22 cellular contexts compared by ENCODE assay signal in genomic region chr11:120126543-120126942, GRCh38. TPM values are rescaled to one million over a fixed set of nuclear protein-coding genes. Genes with fewer than 3 reads are reported as not detected.
"Had no signal": no experiment of that assay in that cellular context is flagged by ENCODE, and none has a peak within 500 bp of the region (broad histone marks: within the 10 kb centered on the region; RNA-seq: fewer than 3 reads in every experiment).

No MANE protein-coding gene starts in this region.

- H3K9me3 ChIP-seq: left lung, thoracic aorta, upper lobe of left lung had no signal

- H3K4me3 ChIP-seq: left lung, lung, thoracic aorta, upper lobe of left lung had no signal

- DNase-seq: activated CD4-positive, alpha-beta memory T cell treated with anti-CD3 and anti-CD28 coated beads, Interleukin-2, amount 10 ng/mL, durations not matched to agents 7 days and 5 days; activated CD4-positive, alpha-beta T cell treated with anti-CD3 and anti-CD28 coated beads, Interleukin-2, amount 10 ng/mL, durations not matched to agents 24 days and 14 days; activated effector memory CD4-positive, alpha-beta T cell treated with Interleukin-2 at 50 U/mL for 16 hours; activated naive CD4-positive, alpha-beta T cell treated with anti-CD3 and anti-CD28 coated beads, Interleukin-2, amount 10 ng/mL, durations not matched to agents 7 days and 5 days; activated T-cell treated with anti-CD3 and anti-CD28 coated beads, Interleukin-2, amount 50 U/mL, for 72 hours; amygdala; cerebellar nuclear complex; cortex of kidney; endodermal cell; foreskin keratinocyte; immature natural killer cell; naive thymus-derived CD4-positive, alpha-beta T cell; occipital lobe; small intestine; stimulated activated CD4-positive, alpha-beta T cell treated with anti-CD3 and anti-CD28 coated beads, Interleukin-15, amount 100 ng/mL, for 24 hours; stimulated activated naive B cell treated with anti-CD40 and anti-IgM and Interleukin-4, amounts not matched to agents 10 μg/mL and 1 μg/mL and 100 μg/mL, for 72 hours; upper lobe of left lung had no signal

- H3K27me3 ChIP-seq: foreskin keratinocyte, left lung, upper lobe of left lung had no signal

- H3K4me1 ChIP-seq: left lung had no signal

- H3K27ac ChIP-seq: foreskin keratinocyte, left lung, thoracic aorta, upper lobe of left lung had no signal

- H3K36me3 ChIP-seq: left lung, thoracic aorta, upper lobe of left lung had no signal

- ATAC-seq: activated CD4-positive, CD25-positive, alpha-beta regulatory T cell treated with anti-CD3 and anti-CD28 coated beads, Interleukin-2, amount 50 U/mL, for 24 hours; activated T-cell treated with anti-CD3 and anti-CD28 coated beads, Interleukin-2, amount 50 U/mL, for 72 hours; foreskin keratinocyte; left lung; naive thymus-derived CD4-positive, alpha-beta T cell; sciatic nerve; stimulated activated naive B cell treated with anti-CD40 and anti-IgM and Interleukin-4, amounts not matched to agents 10 μg/mL and 1 μg/mL and 100 μg/mL, for 72 hours had no signal

RNA-seq across cellular contexts. Expression of gene TRIM29, which starts 11.4 kb away (rescaled TPM):
- polyA plus RNA-seq: immature natural killer cell; naive thymus-derived CD4-positive, alpha-beta T cell had no signal
